14 cellular contexts compared by ENCODE assay signal in genomic region chr3:101690972-101691371, GRCh38. TPM values are rescaled to one million over a fixed set of nuclear protein-coding genes. Genes with fewer than 3 reads are reported as not detected.
DNase-seq lines count a peak whose midpoint lies in the region; ATAC-seq, FAIRE-seq and TF ChIP-seq lines count a peak whose summit lies in the region.
"Had no signal": no experiment of that assay in that cellular context is flagged by ENCODE, and none has a peak within 500 bp of the region (broad histone marks: within the 10 kb centered on the region; RNA-seq: fewer than 3 reads in every experiment).

No MANE protein-coding gene starts in this region.

- H3K36me3 Mint-ChIP-seq in CD4-positive, alpha-beta T cell (ENCODE audit: low read depth), result peaks cover 13% of the 10 kb centered on the region
- H3K36me3 Mint-ChIP-seq in activated naive CD8-positive, alpha-beta T cell treated with anti-CD3 and anti-CD28 coated beads, Interleukin-2, amount 10 ng/mL, durations not matched to agents 7 days and 5 days, result peaks cover 1% of the 10 kb centered on the region
- peaks cover 4% of the 10 kb centered on the region for H3K36me3 Mint-ChIP-seq in nephron progenitor cell (ENCODE audit: low read depth)

- no peak for ATAC-seq in CD4-positive, alpha-beta T cell (ENCODE audit: poor library complexity)
- ATAC-seq in GM18909 (IDR thresholded peaks at IDR 0.05; ENCODE audit: poor library complexity, unreplicated experiment) (peak; percentile 51), HG03095 (IDR thresholded peaks at IDR 0.05; ENCODE audit: unreplicated experiment) (peak; percentile 37)
- peak; percentile 10 for ATAC-seq in activated naive CD8-positive, alpha-beta T cell treated with anti-CD3 and anti-CD28 coated beads, Interleukin-2, amount 10 ng/mL, durations not matched to agents 7 days and 5 days (ENCODE audit: low read depth)

- peak overlapping the region; percentile 42 for H3K27ac Mint-ChIP-seq in CD4-positive, alpha-beta T cell
- no peak overlapping the region for H3K27ac Mint-ChIP-seq in activated naive CD8-positive, alpha-beta T cell treated with anti-CD3 and anti-CD28 coated beads, Interleukin-2, amount 10 ng/mL, durations not matched to agents 7 days and 5 days
- no peak overlapping the region for H3K27ac Mint-ChIP-seq in nephron progenitor cell

- no peaks in the 10 kb centered on the region for H3K9me3 Mint-ChIP-seq in CD4-positive, alpha-beta T cell
- no peaks in the 10 kb centered on the region for H3K9me3 Mint-ChIP-seq in activated naive CD8-positive, alpha-beta T cell treated with anti-CD3 and anti-CD28 coated beads, Interleukin-2, amount 10 ng/mL, durations not matched to agents 7 days and 5 days
- H3K9me3 Mint-ChIP-seq in nephron progenitor cell, result no peaks in the 10 kb centered on the region

- H3K9me3 ChIP-seq in CD4-positive, alpha-beta T cell (ENCODE audit: control insufficient read depth, low read length), result no peaks in the 10 kb centered on the region
- H3K9me3 ChIP-seq: transverse colon had no signal

- no peak overlapping the region for H3K4me3 Mint-ChIP-seq in CD4-positive, alpha-beta T cell
- H3K4me3 Mint-ChIP-seq in activated naive CD8-positive, alpha-beta T cell treated with anti-CD3 and anti-CD28 coated beads, Interleukin-2, amount 10 ng/mL, durations not matched to agents 7 days and 5 days, result no peak overlapping the region
- H3K4me3 Mint-ChIP-seq in nephron progenitor cell, result no peak overlapping the region

- H3K27me3 ChIP-seq in CD4-positive, alpha-beta T cell (ENCODE audit: control insufficient read depth, insufficient read depth, low read length), result no peaks in the 10 kb centered on the region
- H3K27me3 ChIP-seq: transverse colon had no signal

- H3K27me3 Mint-ChIP-seq in CD4-positive, alpha-beta T cell, result no peaks in the 10 kb centered on the region
- no peaks in the 10 kb centered on the region for H3K27me3 Mint-ChIP-seq in activated naive CD8-positive, alpha-beta T cell treated with anti-CD3 and anti-CD28 coated beads, Interleukin-2, amount 10 ng/mL, durations not matched to agents 7 days and 5 days
- no peaks in the 10 kb centered on the region for H3K27me3 Mint-ChIP-seq in nephron progenitor cell (ENCODE audit: low read depth, poor library complexity)

- intact Hi-C loops in CD4-positive, alpha-beta T cell (cut with DNase I, micrococcal nuclease), result no loop called here

- H3K4me1 Mint-ChIP-seq in CD4-positive, alpha-beta T cell (ENCODE audit: low read depth), result peaks cover 22% of the 10 kb centered on the region
- H3K4me1 Mint-ChIP-seq in activated naive CD8-positive, alpha-beta T cell treated with anti-CD3 and anti-CD28 coated beads, Interleukin-2, amount 10 ng/mL, durations not matched to agents 7 days and 5 days, result peaks cover 16% of the 10 kb centered on the region
- H3K4me1 Mint-ChIP-seq in nephron progenitor cell, result peaks cover 29% of the 10 kb centered on the region

- H3K27ac ChIP-seq in CD4-positive, alpha-beta T cell (ENCODE audit: low read depth, low read length), result no peak overlapping the region
- H3K27ac ChIP-seq: KMS-11, transverse colon had no signal

- CTCF ChIA-PET in CD4-positive, alpha-beta T cell (lab: Charles Lee), result no interaction called here

- FAIRE-seq in frontal cortex (lab: Jason Lieb, UNC), result no peak

- DNase-seq in CD4-positive, alpha-beta T cell, result no peak
- no peak for DNase-seq in activated naive CD8-positive, alpha-beta T cell treated with anti-CD3 and anti-CD28 coated beads, Interleukin-2, amount 10 ng/mL, durations not matched to agents 7 days and 5 days
- DNase-seq in nephron progenitor cell, result no peak
- DNase-seq in frontal cortex (ENCODE audit: low spot score in 2 of 2), result no peak
- DNase-seq in NCI-H524 treated with DMSO at 0.1 percent for 48 hours (lab: John Stamatoyannopoulos, UW), result no peak
- DNase-seq in NCI-H1105 treated with DMSO at 0.1 percent for 48 hours (lab: John Stamatoyannopoulos, UW), result no peak
- DNase-seq: effector CD8-positive, alpha-beta T cell; NCI-H69; stimulated activated CD4-positive, alpha-beta T cell treated with anti-CD3 and anti-CD28 coated beads, Interleukin-2, amount 100 ng/mL, for 24 hours; T1000; transverse colon had no signal

- no peak for TF ChIP-seq CTCF in CD4-positive, alpha-beta T cell (IDR thresholded peaks at IDR 0.05)
- no peak for TF ChIP-seq CTCF in nephron progenitor cell (IDR thresholded peaks at IDR 0.05)

- POLR2A ChIA-PET in CD4-positive, alpha-beta T cell (lab: Charles Lee), result interaction anchor here (1.0 kb wide), 1 partner anchor 88 kb away, joined by 3 read pairs; the partner anchor contains the start of gene NXPE3
- POLR2A ChIA-PET in activated naive CD8-positive, alpha-beta T cell treated with anti-CD3 and anti-CD28 coated beads, Interleukin-2, amount 10 ng/mL, durations not matched to agents 7 days and 5 days (lab: Charles Lee), result interaction anchor here (0.6 to 1.4 kb wide), 5 partner anchors 30 to 836 kb away, joined by 3 to 6 read pairs (median 4); partner anchors contain the start of gene CEP97

RNA-seq across cellular contexts. Expression of gene RPL24, which starts 4.5 kb away (rescaled TPM):
- 1,000 to 10,000 TPM; 1,722 to 1,769 TPM for total RNA-seq in CD4-positive, alpha-beta T cell
- 1,000 to 10,000 TPM; 1,017 to 1,034 TPM for total RNA-seq in activated naive CD8-positive, alpha-beta T cell treated with anti-CD3 and anti-CD28 coated beads, Interleukin-2, amount 10 ng/mL, durations not matched to agents 7 days and 5 days
- 4,229 TPM for total RNA-seq in frontal cortex

RNA-seq across cellular contexts. Expression of gene ZBTB11, which starts 14.0 kb away (rescaled TPM):
- 10 to 100 TPM; 73.5 to 76.6 TPM for total RNA-seq in CD4-positive, alpha-beta T cell
- 10 to 100 TPM; 35.0 to 35.3 TPM for total RNA-seq in activated naive CD8-positive, alpha-beta T cell treated with anti-CD3 and anti-CD28 coated beads, Interleukin-2, amount 10 ng/mL, durations not matched to agents 7 days and 5 days
- total RNA-seq in frontal cortex, result 52.6 TPM

RNA-seq across cellular contexts. Expression of gene CEP97, which starts 33.4 kb away (rescaled TPM):
- total RNA-seq in CD4-positive, alpha-beta T cell, result 1 to 10 TPM; 6.3 to 6.6 TPM
- total RNA-seq in activated naive CD8-positive, alpha-beta T cell treated with anti-CD3 and anti-CD28 coated beads, Interleukin-2, amount 10 ng/mL, durations not matched to agents 7 days and 5 days, result 10 to 100 TPM; 21.5 TPM
- total RNA-seq in frontal cortex, result 72.2 TPM
